1 cellular context compared by ENCODE assay signal in the genomic region with DNA sequence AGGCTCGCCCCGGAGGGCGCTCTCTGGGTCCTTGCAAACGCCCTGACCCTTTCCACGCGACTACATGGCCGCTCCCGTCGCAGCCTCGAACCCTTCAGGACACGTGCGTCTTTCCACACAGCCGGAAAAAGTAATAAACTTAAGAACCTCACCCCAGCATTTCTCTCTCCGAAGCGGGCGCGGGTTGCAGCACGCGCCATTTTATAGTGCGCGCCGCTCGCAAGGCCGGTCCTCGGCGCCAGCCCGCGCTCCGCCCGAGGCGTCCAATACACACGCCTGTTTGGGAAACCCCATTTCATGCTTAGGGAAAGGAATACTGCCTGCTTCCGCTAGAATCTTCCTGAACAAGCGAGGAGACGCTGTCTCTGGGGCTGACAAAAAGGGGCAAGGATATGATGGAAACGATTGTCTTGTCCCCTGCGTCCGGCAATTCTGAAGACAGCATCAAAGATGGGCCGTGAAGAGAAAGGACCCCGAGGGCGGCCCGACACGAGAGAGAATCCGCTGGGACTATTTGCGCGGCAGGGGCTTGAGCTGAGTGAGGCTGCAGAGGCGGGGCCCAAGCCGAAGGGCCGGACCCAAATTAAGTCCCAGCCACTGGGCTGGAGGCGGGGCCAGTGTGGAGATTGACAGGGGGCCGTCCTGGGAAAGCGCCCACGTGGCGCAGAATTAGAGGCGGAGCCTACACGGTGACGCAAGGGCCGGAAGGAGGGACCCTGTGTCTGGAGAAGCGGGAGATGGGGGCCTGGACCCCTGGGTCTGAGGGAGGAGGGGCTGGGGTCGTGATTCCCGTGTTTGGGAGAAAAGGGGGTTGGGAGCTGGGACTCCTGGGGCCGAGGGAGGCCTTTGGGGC.
A peak's percentile ranks its signal among the peaks of the same experiment; 100 is the strongest.
TF ChIP-seq lines count a peak whose summit lies in the region.

No MANE protein-coding gene starts in this region.

TF ChIP-seq in HepG2, 621 proteins besides CTCF, POLR2A, EP300 and RAD21 (continued from another document and continues in another):
- TF ChIP-seq CREB1 (IDR thresholded peaks at IDR 0.05) (peak; percentile 70), CREB1 (CRISPR knock-in tag; IDR thresholded peaks at IDR 0.05) (peak; percentile 90), KAT8 (CRISPR knock-in tag; IDR thresholded peaks at IDR 0.05) (peak; percentile 88), STAT5B (CRISPR knock-in tag; IDR thresholded peaks at IDR 0.05) (no peak), ZBTB20 (CRISPR knock-in tag; IDR thresholded peaks at IDR 0.05; ENCODE audit: borderline replicate concordance, low read depth) (0 out of 2 replicates have a peak, but pooled peaks have one; percentile 19), FLYWCH1 (CRISPR knock-in tag; IDR thresholded peaks at IDR 0.05) (no peak), ZNF782 (CRISPR knock-in tag; IDR thresholded peaks at IDR 0.05; ENCODE audit: borderline replicate concordance) (no peak), ZNF891 (CRISPR knock-in tag; IDR thresholded peaks at IDR 0.05) (peak; percentile 43; the same call in 1 of the 2 replicates), ZNF234 (CRISPR knock-in tag; conservative IDR thresholded peaks at IDR 0.05) (no peak), HOXA7 (CRISPR knock-in tag; IDR thresholded peaks at IDR 0.05) (no peak), XRCC5 (optimal IDR thresholded peaks at IDR 0.05; ENCODE audit: low read length) (peak; percentile 74), PHF5A (CRISPR knock-in tag; IDR thresholded peaks at IDR 0.05; ENCODE audit: low read depth, unreplicated experiment) (no peak), RARG (CRISPR knock-in tag; IDR thresholded peaks at IDR 0.05; ENCODE audit: low read depth) (no peak), JARID2 (CRISPR knock-in tag; IDR thresholded peaks at IDR 0.05; ENCODE audit: insufficient replicate concordance) (no peak), TCF7 (IDR thresholded peaks at IDR 0.05; ENCODE audit: low read depth) (no peak), MXD4 (CRISPR knock-in tag; IDR thresholded peaks at IDR 0.05) (peak; percentile 52; the same call in 1 of the 2 replicates), THAP11 (CRISPR knock-in tag; IDR thresholded peaks at IDR 0.05) (peak; percentile 88), ZNF101 (CRISPR knock-in tag; IDR thresholded peaks at IDR 0.05; ENCODE audit: borderline replicate concordance, low read depth) (0 out of 2 replicates have a peak, but pooled peaks have one; percentile 34), SRSF9 (IDR thresholded peaks at IDR 0.05; ENCODE audit: borderline replicate concordance, insufficient read depth, low read depth, low read length, poor library complexity, severe bottlenecking) (no peak), ZNF180 (CRISPR knock-in tag; IDR thresholded peaks at IDR 0.05; ENCODE audit: borderline replicate concordance, low read depth) (no peak), ZNF30 (CRISPR knock-in tag; IDR thresholded peaks at IDR 0.05) (no peak), NCOR1 (IDR thresholded peaks at IDR 0.05; ENCODE audit: borderline replicate concordance, low read length) (peak; percentile 33; the same call in 1 of the 2 replicates), ZSCAN9 (CRISPR knock-in tag; IDR thresholded peaks at IDR 0.05; ENCODE audit: borderline replicate concordance) (0 out of 2 replicates have a peak, but pooled peaks have one; percentile 10), ZNF569 (CRISPR knock-in tag; IDR thresholded peaks at IDR 0.05; ENCODE audit: borderline replicate concordance) (no peak), ZNF644 (CRISPR knock-in tag; IDR thresholded peaks at IDR 0.05; ENCODE audit: low read depth) (no peak), CEBPG (CRISPR knock-in tag; IDR thresholded peaks at IDR 0.05) (peak; percentile 84), ZNF296 (CRISPR knock-in tag; conservative IDR thresholded peaks at IDR 0.05) (no peak), REL (CRISPR knock-in tag; conservative IDR thresholded peaks at IDR 0.05) (no peak), MBD4 (IDR thresholded peaks at IDR 0.05; ENCODE audit: borderline replicate concordance, low read length) (no peak), PRMT3 (CRISPR knock-in tag; IDR thresholded peaks at IDR 0.05; ENCODE audit: borderline replicate concordance, low read depth) (no peak), ZNF350 (CRISPR knock-in tag; IDR thresholded peaks at IDR 0.05; ENCODE audit: borderline replicate concordance, low read depth) (peak; percentile 50; the same call in 1 of the 2 replicates), ARNTL (CRISPR knock-in tag; IDR thresholded peaks at IDR 0.05) (peak; percentile 58; the same call in 1 of the 2 replicates), ZNF263 (CRISPR knock-in tag; IDR thresholded peaks at IDR 0.05) (no peak), ZNF776 (CRISPR knock-in tag; IDR thresholded peaks at IDR 0.05) (no peak), NFYC (CRISPR knock-in tag; IDR thresholded peaks at IDR 0.05) (0 out of 2 replicates have a peak, but pooled peaks have one; percentile 7), SKI (IDR thresholded peaks at IDR 0.05; ENCODE audit: partially characterized antibody) (peak; percentile 55), ZNF264 (CRISPR knock-in tag; IDR thresholded peaks at IDR 0.05) (no peak), HIVEP1 (CRISPR knock-in tag; IDR thresholded peaks at IDR 0.05) (0 out of 2 replicates have a peak, but pooled peaks have one; percentile 22), MIER2 (CRISPR knock-in tag; IDR thresholded peaks at IDR 0.05) (no peak), HCFC1 (IDR thresholded peaks at IDR 0.05; ENCODE audit: low read depth, low read length) (0 out of 2 replicates have a peak, but pooled peaks have one; percentile 30), TAF15 (IDR thresholded peaks at IDR 0.05; ENCODE audit: low read depth, low read length, poor library complexity, severe bottlenecking) (peak; percentile 28), TCF12 (IDR thresholded peaks at IDR 0.05) (no peak), TCF12 (CRISPR knock-in tag; IDR thresholded peaks at IDR 0.05) (no peak), HDAC2 (CRISPR knock-in tag; IDR thresholded peaks at IDR 0.05) (no peak; the same call in 1 of the 2 replicates), MYNN (CRISPR knock-in tag; IDR thresholded peaks at IDR 0.05; ENCODE audit: low read depth) (0 out of 2 replicates have a peak, but pooled peaks have one; percentile 35), GLI4 (CRISPR knock-in tag; IDR thresholded peaks at IDR 0.05; ENCODE audit: borderline replicate concordance) (no peak; the same call in 1 of the 2 replicates), U2AF2 (IDR thresholded peaks at IDR 0.05; ENCODE audit: low read depth, low read length) (no peak)
- TF ChIP-seq, protein P1, sequence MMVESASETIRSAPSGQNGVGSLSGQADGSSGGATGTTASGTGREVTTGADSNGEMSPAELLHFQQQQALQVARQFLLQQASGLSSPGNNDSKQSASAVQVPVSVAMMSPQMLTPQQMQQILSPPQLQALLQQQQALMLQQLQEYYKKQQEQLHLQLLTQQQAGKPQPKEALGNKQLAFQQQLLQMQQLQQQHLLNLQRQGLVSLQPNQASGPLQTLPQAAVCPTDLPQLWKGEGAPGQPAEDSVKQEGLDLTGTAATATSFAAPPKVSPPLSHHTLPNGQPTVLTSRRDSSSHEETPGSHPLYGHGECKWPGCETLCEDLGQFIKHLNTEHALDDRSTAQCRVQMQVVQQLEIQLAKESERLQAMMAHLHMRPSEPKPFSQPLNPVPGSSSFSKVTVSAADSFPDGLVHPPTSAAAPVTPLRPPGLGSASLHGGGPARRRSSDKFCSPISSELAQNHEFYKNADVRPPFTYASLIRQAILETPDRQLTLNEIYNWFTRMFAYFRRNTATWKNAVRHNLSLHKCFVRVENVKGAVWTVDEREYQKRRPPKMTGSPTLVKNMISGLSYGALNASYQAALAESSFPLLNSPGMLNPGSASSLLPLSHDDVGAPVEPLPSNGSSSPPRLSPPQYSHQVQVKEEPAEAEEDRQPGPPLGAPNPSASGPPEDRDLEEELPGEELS (CRISPR knock-in tag; IDR thresholded peaks at IDR 0.05) = no peak
- TF ChIP-seq, protein P2, sequence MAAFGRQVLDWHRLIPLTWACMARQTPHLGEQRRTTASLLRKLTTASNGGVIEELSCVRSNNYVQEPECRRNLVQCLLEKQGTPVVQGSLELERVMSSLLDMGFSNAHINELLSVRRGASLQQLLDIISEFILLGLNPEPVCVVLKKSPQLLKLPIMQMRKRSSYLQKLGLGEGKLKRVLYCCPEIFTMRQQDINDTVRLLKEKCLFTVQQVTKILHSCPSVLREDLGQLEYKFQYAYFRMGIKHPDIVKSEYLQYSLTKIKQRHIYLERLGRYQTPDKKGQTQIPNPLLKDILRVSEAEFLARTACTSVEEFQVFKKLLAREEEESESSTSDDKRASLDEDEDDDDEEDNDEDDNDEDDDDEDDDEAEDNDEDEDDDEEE (CRISPR knock-in tag; IDR thresholded peaks at IDR 0.05) = no peak
- TF ChIP-seq, protein P3, sequence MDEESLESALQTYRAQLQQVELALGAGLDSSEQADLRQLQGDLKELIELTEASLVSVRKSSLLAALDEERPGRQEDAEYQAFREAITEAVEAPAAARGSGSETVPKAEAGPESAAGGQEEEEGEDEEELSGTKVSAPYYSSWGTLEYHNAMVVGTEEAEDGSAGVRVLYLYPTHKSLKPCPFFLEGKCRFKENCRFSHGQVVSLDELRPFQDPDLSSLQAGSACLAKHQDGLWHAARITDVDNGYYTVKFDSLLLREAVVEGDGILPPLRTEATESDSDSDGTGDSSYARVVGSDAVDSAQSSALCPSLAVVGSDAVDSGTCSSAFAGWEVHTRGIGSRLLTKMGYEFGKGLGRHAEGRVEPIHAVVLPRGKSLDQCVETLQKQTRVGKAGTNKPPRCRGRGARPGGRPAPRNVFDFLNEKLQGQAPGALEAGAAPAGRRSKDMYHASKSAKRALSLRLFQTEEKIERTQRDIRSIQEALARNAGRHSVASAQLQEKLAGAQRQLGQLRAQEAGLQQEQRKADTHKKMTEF (CRISPR knock-in tag; IDR thresholded peaks at IDR 0.05) = peak; percentile 21; the same call in 1 of the 2 replicates
- TF ChIP-seq, protein P4, sequence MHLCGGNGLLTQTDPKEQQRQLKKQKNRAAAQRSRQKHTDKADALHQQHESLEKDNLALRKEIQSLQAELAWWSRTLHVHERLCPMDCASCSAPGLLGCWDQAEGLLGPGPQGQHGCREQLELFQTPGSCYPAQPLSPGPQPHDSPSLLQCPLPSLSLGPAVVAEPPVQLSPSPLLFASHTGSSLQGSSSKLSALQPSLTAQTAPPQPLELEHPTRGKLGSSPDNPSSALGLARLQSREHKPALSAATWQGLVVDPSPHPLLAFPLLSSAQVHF (CRISPR knock-in tag; IDR thresholded peaks at IDR 0.05) = no peak
- TF ChIP-seq, protein P5, sequence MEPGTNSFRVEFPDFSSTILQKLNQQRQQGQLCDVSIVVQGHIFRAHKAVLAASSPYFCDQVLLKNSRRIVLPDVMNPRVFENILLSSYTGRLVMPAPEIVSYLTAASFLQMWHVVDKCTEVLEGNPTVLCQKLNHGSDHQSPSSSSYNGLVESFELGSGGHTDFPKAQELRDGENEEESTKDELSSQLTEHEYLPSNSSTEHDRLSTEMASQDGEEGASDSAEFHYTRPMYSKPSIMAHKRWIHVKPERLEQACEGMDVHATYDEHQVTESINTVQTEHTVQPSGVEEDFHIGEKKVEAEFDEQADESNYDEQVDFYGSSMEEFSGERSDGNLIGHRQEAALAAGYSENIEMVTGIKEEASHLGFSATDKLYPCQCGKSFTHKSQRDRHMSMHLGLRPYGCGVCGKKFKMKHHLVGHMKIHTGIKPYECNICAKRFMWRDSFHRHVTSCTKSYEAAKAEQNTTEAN (CRISPR knock-in tag; conservative IDR thresholded peaks at IDR 0.05) = no peak
- TF ChIP-seq, protein P6, sequence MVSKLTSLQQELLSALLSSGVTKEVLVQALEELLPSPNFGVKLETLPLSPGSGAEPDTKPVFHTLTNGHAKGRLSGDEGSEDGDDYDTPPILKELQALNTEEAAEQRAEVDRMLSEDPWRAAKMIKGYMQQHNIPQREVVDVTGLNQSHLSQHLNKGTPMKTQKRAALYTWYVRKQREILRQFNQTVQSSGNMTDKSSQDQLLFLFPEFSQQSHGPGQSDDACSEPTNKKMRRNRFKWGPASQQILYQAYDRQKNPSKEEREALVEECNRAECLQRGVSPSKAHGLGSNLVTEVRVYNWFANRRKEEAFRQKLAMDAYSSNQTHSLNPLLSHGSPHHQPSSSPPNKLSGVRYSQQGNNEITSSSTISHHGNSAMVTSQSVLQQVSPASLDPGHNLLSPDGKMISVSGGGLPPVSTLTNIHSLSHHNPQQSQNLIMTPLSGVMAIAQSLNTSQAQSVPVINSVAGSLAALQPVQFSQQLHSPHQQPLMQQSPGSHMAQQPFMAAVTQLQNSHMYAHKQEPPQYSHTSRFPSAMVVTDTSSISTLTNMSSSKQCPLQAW (CRISPR knock-in tag; IDR thresholded peaks at IDR 0.05) = 0 out of 2 replicates have a peak, but pooled peaks have one; percentile 37
- TF ChIP-seq, protein P7, sequence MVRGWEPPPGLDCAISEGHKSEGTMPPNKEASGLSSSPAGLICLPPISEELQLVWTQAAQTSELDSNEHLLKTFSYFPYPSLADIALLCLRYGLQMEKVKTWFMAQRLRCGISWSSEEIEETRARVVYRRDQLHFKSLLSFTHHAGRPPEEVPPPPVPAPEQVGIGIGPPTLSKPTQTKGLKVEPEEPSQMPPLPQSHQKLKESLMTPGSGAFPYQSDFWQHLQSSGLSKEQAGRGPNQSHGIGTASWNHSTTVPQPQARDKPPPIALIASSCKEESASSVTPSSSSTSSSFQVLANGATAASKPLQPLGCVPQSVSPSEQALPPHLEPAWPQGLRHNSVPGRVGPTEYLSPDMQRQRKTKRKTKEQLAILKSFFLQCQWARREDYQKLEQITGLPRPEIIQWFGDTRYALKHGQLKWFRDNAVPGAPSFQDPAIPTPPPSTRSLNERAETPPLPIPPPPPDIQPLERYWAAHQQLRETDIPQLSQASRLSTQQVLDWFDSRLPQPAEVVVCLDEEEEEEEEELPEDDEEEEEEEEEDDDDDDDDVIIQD (CRISPR knock-in tag; IDR thresholded peaks at IDR 0.05; ENCODE audit: low read depth) = peak; percentile 57; the same call in 1 of the 2 replicates
- TF ChIP-seq, protein P8, sequence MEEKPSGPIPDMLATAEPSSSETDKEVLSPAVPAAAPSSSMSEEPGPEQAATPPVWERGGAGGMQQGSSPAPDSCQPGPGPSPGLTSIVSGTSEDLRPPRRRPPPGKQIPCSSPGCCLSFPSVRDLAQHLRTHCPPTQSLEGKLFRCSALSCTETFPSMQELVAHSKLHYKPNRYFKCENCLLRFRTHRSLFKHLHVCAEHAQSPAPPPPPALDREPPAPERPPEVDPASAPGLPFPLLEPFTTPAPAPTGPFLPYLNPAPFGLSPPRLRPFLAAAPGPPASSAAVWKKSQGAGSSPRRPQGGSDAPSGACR (CRISPR knock-in tag; IDR thresholded peaks at IDR 0.05) = 0 out of 2 replicates have a peak, but pooled peaks have one; percentile 69
- TF ChIP-seq, protein P9, sequence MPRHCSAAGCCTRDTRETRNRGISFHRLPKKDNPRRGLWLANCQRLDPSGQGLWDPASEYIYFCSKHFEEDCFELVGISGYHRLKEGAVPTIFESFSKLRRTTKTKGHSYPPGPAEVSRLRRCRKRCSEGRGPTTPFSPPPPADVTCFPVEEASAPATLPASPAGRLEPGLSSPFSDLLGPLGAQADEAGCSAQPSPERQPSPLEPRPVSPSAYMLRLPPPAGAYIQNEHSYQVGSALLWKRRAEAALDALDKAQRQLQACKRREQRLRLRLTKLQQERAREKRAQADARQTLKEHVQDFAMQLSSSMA (CRISPR knock-in tag; IDR thresholded peaks at IDR 0.05) = no peak
- TF ChIP-seq, protein P10, sequence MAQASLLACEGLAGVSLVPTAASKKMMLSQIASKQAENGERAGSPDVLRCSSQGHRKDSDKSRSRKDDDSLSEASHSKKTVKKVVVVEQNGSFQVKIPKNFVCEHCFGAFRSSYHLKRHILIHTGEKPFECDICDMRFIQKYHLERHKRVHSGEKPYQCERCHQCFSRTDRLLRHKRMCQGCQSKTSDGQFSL (CRISPR knock-in tag; IDR thresholded peaks at IDR 0.05) = 0 out of 2 replicates have a peak, but pooled peaks have one; percentile 30
